Comparison of ENCODE assay signal across 14 cellular contexts in genomic region chr4:119517361-119518229, GRCh38.
DNase-seq lines count a peak whose midpoint lies in the region; ATAC-seq, FAIRE-seq and TF ChIP-seq lines count a peak whose summit lies in the region.
"Had no signal": no experiment of that assay in that cellular context is flagged by ENCODE, and none has a peak within 500 bp of the region (broad histone marks: within the 10 kb centered on the region; RNA-seq: fewer than 3 reads in every experiment).

No MANE protein-coding gene starts in this region.

- 60% methylated on average over 2 of the region's 2 CpGs for WGBS in smooth muscle cell (ENCODE audit: low lambda C conversion rate)

- no peak for TF ChIP-seq CTCF in cardiac fibroblast (IDR thresholded peaks at IDR 0.05; ENCODE audit: low read depth, low read length)
- no peak for TF ChIP-seq CTCF in smooth muscle cell (IDR thresholded peaks at IDR 0.05; ENCODE audit: borderline replicate concordance, insufficient read depth, poor library complexity, severe bottlenecking)
- no peak for TF ChIP-seq CTCF in CD14-positive monocyte (IDR thresholded peaks at IDR 0.05)

- H3K79me2 ChIP-seq in smooth muscle cell (ENCODE audit: low read depth): no peaks in the 10 kb centered on the region

- peak overlapping the region in 2 of 7 donors; percentile 1 to 11 for H3K27ac Mint-ChIP-seq in CD14-positive monocyte
- H3K27ac Mint-ChIP-seq: activated CD4-positive, alpha-beta T cell treated with anti-CD3 and anti-CD28 coated beads for 36 hours; nephron progenitor cell had no signal

- intact Hi-C loops in CD14-positive monocyte (cut with micrococcal nuclease): no loop called here

- no peaks in the 10 kb centered on the region for H3K9me3 ChIP-seq in smooth muscle cell (replicated peaks; ENCODE audit: low read depth)

- H2AFZ ChIP-seq in smooth muscle cell (ENCODE audit: low read depth): no peak overlapping the region

- no peaks in the 10 kb centered on the region for H3K9me3 Mint-ChIP-seq in CD14-positive monocyte
- H3K9me3 Mint-ChIP-seq: nephron progenitor cell had no signal

- H3K36me3 ChIP-seq in smooth muscle cell (ENCODE audit: low read depth): peaks cover 6% of the 10 kb centered on the region

- H3K27ac ChIP-seq in smooth muscle cell (ENCODE audit: low read depth): peak overlapping the region; percentile 69
- H3K27ac ChIP-seq: SK-N-MC had no signal

- H3K27me3 ChIP-seq in smooth muscle cell (ENCODE audit: low read depth): no peaks in the 10 kb centered on the region

- H3K4me3 ChIP-seq in cardiac fibroblast (replicated peaks in 1 of 2; ENCODE audit: low read depth in 2 of 2, low read length in 2 of 2) (no peak overlapping the region), smooth muscle cell (no peak overlapping the region)
- H3K4me3 ChIP-seq: SK-N-MC had no signal

- peak; percentile 13 for DNase-seq in GM03348 (ENCODE audit: low spot score)
- DNase-seq in cardiac fibroblast (ENCODE audit: low read depth in 2 of 2): peak; percentile 40 to 57
- DNase-seq in iris pigment epithelial cell (ENCODE audit: low read depth): peak; percentile 87
- DNase-seq in smooth muscle cell (lab: John Stamatoyannopoulos, UW; ENCODE audit: unreplicated experiment): no peak
- no peak for DNase-seq in CD14-positive monocyte (ENCODE audit: low spot score)
- DNase-seq in NCI-H1930 (lab: John Stamatoyannopoulos, UW): no peak
- DNase-seq in frontal cortex (ENCODE audit: low spot score in 2 of 2): no peak
- DNase-seq: activated CD4-positive, alpha-beta T cell treated with anti-CD3 and anti-CD28 coated beads for 36 hours; Calu3; NCI-H510A; nephron progenitor cell; stimulated activated CD4-positive, alpha-beta T cell treated with anti-CD3 and anti-CD28 coated beads, Interleukin-2, amount 100 ng/mL, for 48 hours had no signal

- H3F3A ChIP-seq in smooth muscle cell (ENCODE audit: low read depth): no peaks in the 10 kb centered on the region

- peaks cover 19% of the 10 kb centered on the region for H3K4me1 ChIP-seq in smooth muscle cell (ENCODE audit: low read depth)

- H3K9ac ChIP-seq in smooth muscle cell (ENCODE audit: low read depth): no peak overlapping the region

- no peaks in the 10 kb centered on the region for H3K27me3 Mint-ChIP-seq in CD14-positive monocyte (ENCODE audit: low read depth in 3 of 3)
- H3K27me3 Mint-ChIP-seq: activated CD4-positive, alpha-beta T cell treated with anti-CD3 and anti-CD28 coated beads for 36 hours had no signal

- no peak for ATAC-seq in HG03108 (IDR thresholded peaks at IDR 0.05; ENCODE audit: unreplicated experiment)
- ATAC-seq: activated CD4-positive, alpha-beta T cell treated with anti-CD3 and anti-CD28 coated beads for 36 hours had no signal

- no peak overlapping the region for H3K4me3 Mint-ChIP-seq in CD14-positive monocyte
- H3K4me3 Mint-ChIP-seq: activated CD4-positive, alpha-beta T cell treated with anti-CD3 and anti-CD28 coated beads for 36 hours; nephron progenitor cell had no signal

- H4K20me1 ChIP-seq in smooth muscle cell (ENCODE audit: low read depth): no peaks in the 10 kb centered on the region

- peaks cover 26 to 34% of the 10 kb centered on the region in 2 donors for H3K36me3 Mint-ChIP-seq in CD14-positive monocyte

- no peak for FAIRE-seq in frontal cortex (lab: Jason Lieb, UNC)

- H3K4me2 ChIP-seq in smooth muscle cell: peak overlapping the region; percentile 6

- H3K4me1 Mint-ChIP-seq in CD14-positive monocyte: no peaks in the 10 kb centered on the region
- H3K4me1 Mint-ChIP-seq: activated CD4-positive, alpha-beta T cell treated with anti-CD3 and anti-CD28 coated beads for 36 hours; nephron progenitor cell had no signal

Comparison
In these comparisons a context has a peak if more than half of its experiments do, and no peak if none do; other contexts are left out.
1. DNase-seq: peak in GM03348 (single experiment), cardiac fibroblast (2 of 2) and iris pigment epithelial cell (single experiment); none in smooth muscle cell (single experiment), CD14-positive monocyte (single experiment), NCI-H1930 (0 of 2) and frontal cortex (0 of 2).